In the genomic region with DNA sequence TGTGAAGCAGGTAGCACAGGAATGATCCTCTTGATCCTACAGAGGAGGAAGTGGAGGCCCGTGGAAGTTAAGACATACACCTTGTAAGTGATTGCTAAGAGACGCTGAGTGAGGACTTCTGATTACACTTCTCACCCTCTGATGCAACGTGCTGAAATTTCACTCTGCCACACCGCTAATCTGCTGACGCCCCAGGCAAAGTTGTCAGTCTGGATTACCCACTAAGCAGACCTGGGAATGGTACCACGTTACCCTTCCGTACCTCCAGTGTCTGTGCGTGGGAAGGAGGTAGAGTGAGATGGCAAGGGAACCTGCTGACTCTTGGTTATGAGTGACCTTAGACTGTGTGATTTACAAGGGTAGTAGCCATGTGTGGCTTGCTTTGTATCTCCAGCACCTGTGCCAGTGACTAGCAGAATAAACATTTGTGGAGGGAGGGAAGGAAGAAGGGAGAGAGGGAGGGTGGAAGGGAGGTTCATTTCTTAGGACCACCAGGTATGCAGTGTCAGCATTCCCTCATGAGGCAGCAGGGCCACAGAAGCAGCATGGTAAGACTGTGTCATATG, we compare ENCODE assay signal across 1 cellular context.
A peak's percentile ranks its signal among the peaks of the same experiment; 100 is the strongest.
TF ChIP-seq lines count a peak whose summit lies in the region.

No MANE protein-coding gene starts in this region.

TF ChIP-seq in K562, 482 proteins besides CTCF, POLR2A, EP300 and RAD21 (continued from another document):
- TF ChIP-seq L3MBTL2 (IDR thresholded peaks at IDR 0.05) (peak; percentile 91), NCOA4 (IDR thresholded peaks at IDR 0.05; ENCODE audit: partially characterized antibody) (no peak), HMG20B (CRISPR knock-in tag; IDR thresholded peaks at IDR 0.05) (no peak), ELF4 (CRISPR knock-in tag; IDR thresholded peaks at IDR 0.05) (peak; percentile 68; the same call in 1 of the 2 replicates), CTBP1 (IDR thresholded peaks at IDR 0.05; ENCODE audit: borderline replicate concordance) (peak; percentile 94), KDM5B (IDR thresholded peaks at IDR 0.05; ENCODE audit: insufficient replicate concordance, low read depth, low read length) (no peak), ZFPM2 (CRISPR knock-in tag; IDR thresholded peaks at IDR 0.05) (no peak), POLR3A (IDR thresholded peaks at IDR 0.05; ENCODE audit: borderline replicate concordance, extremely low read depth, insufficient read depth, insufficient read length) (no peak), ARNT (IDR thresholded peaks at IDR 0.05) (no peak), DNMT1 (IDR thresholded peaks at IDR 0.05) (no peak), XRCC3 (IDR thresholded peaks at IDR 0.05) (no peak), SMAD3 (CRISPR knock-in tag; conservative IDR thresholded peaks at IDR 0.05) (peak; percentile 63), ZKSCAN8 (CRISPR knock-in tag; IDR thresholded peaks at IDR 0.05) (no peak), E2F3 (CRISPR knock-in tag; IDR thresholded peaks at IDR 0.05) (peak; percentile 11; the same call in 1 of the 2 replicates), DACH1 (IDR thresholded peaks at IDR 0.05; ENCODE audit: partially characterized antibody) (no peak), RCOR1 (IDR thresholded peaks at IDR 0.05; ENCODE audit: borderline replicate concordance in 1 of 2, low read depth in 2 of 2, low read length in 2 of 2) (peak in 1 of 2 experiments; percentile 96; a peak in 2 of 4 replicates), TAF9B (IDR thresholded peaks at IDR 0.05; ENCODE audit: partially characterized antibody) (no peak), ZNF239 (CRISPR knock-in tag; IDR thresholded peaks at IDR 0.05) (peak; percentile 74), DIDO1 (tag; IDR thresholded peaks at IDR 0.05; ENCODE audit: low read depth) (no peak), SP1 (CRISPR knock-in tag; IDR thresholded peaks at IDR 0.05) (no peak), NCOA1 (IDR thresholded peaks at IDR 0.05; ENCODE audit: low read depth) (no peak), MAFF (IDR thresholded peaks at IDR 0.05; ENCODE audit: low read length) (no peak), KLF6 (CRISPR knock-in tag; IDR thresholded peaks at IDR 0.05; ENCODE audit: borderline replicate concordance) (peak; percentile 76), MYC (IDR thresholded peaks at IDR 0.05; ENCODE audit: low read depth, low read length) (peak; percentile 62), MYC (CRISPR knock-in tag; IDR thresholded peaks at IDR 0.05; ENCODE audit: borderline replicate concordance, low read depth) (peak; percentile 22; the same call in 1 of the 2 replicates), ZNF316 (IDR thresholded peaks at IDR 0.05) (peak; percentile 88)
- TF ChIP-seq, protein P1, sequence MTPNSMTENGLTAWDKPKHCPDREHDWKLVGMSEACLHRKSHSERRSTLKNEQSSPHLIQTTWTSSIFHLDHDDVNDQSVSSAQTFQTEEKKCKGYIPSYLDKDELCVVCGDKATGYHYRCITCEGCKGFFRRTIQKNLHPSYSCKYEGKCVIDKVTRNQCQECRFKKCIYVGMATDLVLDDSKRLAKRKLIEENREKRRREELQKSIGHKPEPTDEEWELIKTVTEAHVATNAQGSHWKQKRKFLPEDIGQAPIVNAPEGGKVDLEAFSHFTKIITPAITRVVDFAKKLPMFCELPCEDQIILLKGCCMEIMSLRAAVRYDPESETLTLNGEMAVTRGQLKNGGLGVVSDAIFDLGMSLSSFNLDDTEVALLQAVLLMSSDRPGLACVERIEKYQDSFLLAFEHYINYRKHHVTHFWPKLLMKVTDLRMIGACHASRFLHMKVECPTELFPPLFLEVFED (CRISPR knock-in tag; conservative IDR thresholded peaks at IDR 0.05), result peak; percentile 86; the same call in 1 of the 2 replicates
- TF ChIP-seq, protein P2, sequence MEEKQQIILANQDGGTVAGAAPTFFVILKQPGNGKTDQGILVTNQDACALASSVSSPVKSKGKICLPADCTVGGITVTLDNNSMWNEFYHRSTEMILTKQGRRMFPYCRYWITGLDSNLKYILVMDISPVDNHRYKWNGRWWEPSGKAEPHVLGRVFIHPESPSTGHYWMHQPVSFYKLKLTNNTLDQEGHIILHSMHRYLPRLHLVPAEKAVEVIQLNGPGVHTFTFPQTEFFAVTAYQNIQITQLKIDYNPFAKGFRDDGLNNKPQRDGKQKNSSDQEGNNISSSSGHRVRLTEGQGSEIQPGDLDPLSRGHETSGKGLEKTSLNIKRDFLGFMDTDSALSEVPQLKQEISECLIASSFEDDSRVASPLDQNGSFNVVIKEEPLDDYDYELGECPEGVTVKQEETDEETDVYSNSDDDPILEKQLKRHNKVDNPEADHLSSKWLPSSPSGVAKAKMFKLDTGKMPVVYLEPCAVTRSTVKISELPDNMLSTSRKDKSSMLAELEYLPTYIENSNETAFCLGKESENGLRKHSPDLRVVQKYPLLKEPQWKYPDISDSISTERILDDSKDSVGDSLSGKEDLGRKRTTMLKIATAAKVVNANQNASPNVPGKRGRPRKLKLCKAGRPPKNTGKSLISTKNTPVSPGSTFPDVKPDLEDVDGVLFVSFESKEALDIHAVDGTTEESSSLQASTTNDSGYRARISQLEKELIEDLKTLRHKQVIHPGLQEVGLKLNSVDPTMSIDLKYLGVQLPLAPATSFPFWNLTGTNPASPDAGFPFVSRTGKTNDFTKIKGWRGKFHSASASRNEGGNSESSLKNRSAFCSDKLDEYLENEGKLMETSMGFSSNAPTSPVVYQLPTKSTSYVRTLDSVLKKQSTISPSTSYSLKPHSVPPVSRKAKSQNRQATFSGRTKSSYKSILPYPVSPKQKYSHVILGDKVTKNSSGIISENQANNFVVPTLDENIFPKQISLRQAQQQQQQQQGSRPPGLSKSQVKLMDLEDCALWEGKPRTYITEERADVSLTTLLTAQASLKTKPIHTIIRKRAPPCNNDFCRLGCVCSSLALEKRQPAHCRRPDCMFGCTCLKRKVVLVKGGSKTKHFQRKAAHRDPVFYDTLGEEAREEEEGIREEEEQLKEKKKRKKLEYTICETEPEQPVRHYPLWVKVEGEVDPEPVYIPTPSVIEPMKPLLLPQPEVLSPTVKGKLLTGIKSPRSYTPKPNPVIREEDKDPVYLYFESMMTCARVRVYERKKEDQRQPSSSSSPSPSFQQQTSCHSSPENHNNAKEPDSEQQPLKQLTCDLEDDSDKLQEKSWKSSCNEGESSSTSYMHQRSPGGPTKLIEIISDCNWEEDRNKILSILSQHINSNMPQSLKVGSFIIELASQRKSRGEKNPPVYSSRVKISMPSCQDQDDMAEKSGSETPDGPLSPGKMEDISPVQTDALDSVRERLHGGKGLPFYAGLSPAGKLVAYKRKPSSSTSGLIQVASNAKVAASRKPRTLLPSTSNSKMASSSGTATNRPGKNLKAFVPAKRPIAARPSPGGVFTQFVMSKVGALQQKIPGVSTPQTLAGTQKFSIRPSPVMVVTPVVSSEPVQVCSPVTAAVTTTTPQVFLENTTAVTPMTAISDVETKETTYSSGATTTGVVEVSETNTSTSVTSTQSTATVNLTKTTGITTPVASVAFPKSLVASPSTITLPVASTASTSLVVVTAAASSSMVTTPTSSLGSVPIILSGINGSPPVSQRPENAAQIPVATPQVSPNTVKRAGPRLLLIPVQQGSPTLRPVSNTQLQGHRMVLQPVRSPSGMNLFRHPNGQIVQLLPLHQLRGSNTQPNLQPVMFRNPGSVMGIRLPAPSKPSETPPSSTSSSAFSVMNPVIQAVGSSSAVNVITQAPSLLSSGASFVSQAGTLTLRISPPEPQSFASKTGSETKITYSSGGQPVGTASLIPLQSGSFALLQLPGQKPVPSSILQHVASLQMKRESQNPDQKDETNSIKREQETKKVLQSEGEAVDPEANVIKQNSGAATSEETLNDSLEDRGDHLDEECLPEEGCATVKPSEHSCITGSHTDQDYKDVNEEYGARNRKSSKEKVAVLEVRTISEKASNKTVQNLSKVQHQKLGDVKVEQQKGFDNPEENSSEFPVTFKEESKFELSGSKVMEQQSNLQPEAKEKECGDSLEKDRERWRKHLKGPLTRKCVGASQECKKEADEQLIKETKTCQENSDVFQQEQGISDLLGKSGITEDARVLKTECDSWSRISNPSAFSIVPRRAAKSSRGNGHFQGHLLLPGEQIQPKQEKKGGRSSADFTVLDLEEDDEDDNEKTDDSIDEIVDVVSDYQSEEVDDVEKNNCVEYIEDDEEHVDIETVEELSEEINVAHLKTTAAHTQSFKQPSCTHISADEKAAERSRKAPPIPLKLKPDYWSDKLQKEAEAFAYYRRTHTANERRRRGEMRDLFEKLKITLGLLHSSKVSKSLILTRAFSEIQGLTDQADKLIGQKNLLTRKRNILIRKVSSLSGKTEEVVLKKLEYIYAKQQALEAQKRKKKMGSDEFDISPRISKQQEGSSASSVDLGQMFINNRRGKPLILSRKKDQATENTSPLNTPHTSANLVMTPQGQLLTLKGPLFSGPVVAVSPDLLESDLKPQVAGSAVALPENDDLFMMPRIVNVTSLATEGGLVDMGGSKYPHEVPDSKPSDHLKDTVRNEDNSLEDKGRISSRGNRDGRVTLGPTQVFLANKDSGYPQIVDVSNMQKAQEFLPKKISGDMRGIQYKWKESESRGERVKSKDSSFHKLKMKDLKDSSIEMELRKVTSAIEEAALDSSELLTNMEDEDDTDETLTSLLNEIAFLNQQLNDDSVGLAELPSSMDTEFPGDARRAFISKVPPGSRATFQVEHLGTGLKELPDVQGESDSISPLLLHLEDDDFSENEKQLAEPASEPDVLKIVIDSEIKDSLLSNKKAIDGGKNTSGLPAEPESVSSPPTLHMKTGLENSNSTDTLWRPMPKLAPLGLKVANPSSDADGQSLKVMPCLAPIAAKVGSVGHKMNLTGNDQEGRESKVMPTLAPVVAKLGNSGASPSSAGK (IDR thresholded peaks at IDR 0.05), result peak; percentile 79
TF ChIP-seq in K562: peak in this region for 125.
